Comparison of ENCODE assay signal across 8 cellular contexts in genomic region chr7:97145068-97145467, GRCh38. TPM values are rescaled to one million over a fixed set of nuclear protein-coding genes. Genes with fewer than 3 reads are reported as not detected.
DNase-seq lines count a peak whose midpoint lies in the region; ATAC-seq, FAIRE-seq and TF ChIP-seq lines count a peak whose summit lies in the region.

No MANE protein-coding gene starts in this region.

- no peaks in the 10 kb centered on the region for H3K4me1 ChIP-seq in prostate gland (replicated peaks)

- DNase-seq in GM12891 (ENCODE audit: insufficient read length, low spot score) = no peak
- DNase-seq in NCI-H460 (ENCODE audit: extremely low read depth, low read depth) = peak; percentile 41
- DNase-seq in dermis blood vessel endothelial cell = peak; percentile 68
- no peak for DNase-seq in prostate gland (ENCODE audit: low spot score)
- DNase-seq in NCI-H128 (lab: John Stamatoyannopoulos, UW; ENCODE audit: unreplicated experiment) = no peak
- no peak for DNase-seq in activated CD4-positive, alpha-beta T cell treated with anti-CD3 and anti-CD28 coated beads, Interleukin-2, amount 50 U/mL, for 48 hours

- no peaks in the 10 kb centered on the region for H3K36me3 ChIP-seq in prostate gland

- TF ChIP-seq POLR2A in GM12891 (IDR thresholded peaks at IDR 0.05; ENCODE audit: low read depth, low read length) (no peak), prostate gland (IDR thresholded peaks at IDR 0.05) (no peak)

- ATAC-seq in HG03095 (IDR thresholded peaks at IDR 0.05; ENCODE audit: unreplicated experiment) = no peak

- H3K9me3 ChIP-seq in prostate gland = no peaks in the 10 kb centered on the region

- 79% methylated on average over 1 of the region's 1 CpG for WGBS in prostate gland

- TF ChIP-seq CTCF in 22Rv1 (IDR thresholded peaks at IDR 0.05) = peak; percentile 80
- TF ChIP-seq CTCF in prostate gland (IDR thresholded peaks at IDR 0.05) = peak in 3 of 4 experiments; percentile 40 to 55 (median 43)

- H3K4me3 ChIP-seq in prostate gland = no peak overlapping the region

- H3K27me3 ChIP-seq in prostate gland (replicated peaks; ENCODE audit: insufficient read depth) = no peaks in the 10 kb centered on the region

- intact Hi-C loops in prostate gland (cut with DNase I) = no loop called here

- H3K27ac ChIP-seq in 22Rv1 (no peak overlapping the region), prostate gland (no peak overlapping the region)

- peak; percentile 40 for FAIRE-seq in GM12891 (lab: Jason Lieb, UNC)

TF ChIP-seq in GM12891, 5 proteins besides CTCF, POLR2A, EP300 and RAD21:
- TF ChIP-seq PAX5 (IDR thresholded peaks at IDR 0.05; ENCODE audit: insufficient read depth, low read length, severe bottlenecking) (no peak), SPI1 (IDR thresholded peaks at IDR 0.05; ENCODE audit: low read depth, low read length) (no peak), POU2F2 (IDR thresholded peaks at IDR 0.05; ENCODE audit: low read depth, low read length) (no peak), POLR2AphosphoS5 (IDR thresholded peaks at IDR 0.05; ENCODE audit: low read depth, low read length) (no peak), TAF1 (IDR thresholded peaks at IDR 0.05; ENCODE audit: low read depth, low read length) (no peak)

RNA-seq across cellular contexts. Expression of gene SDHAF3, which starts 27.6 kb away (rescaled TPM):
- polyA plus RNA-seq in GM12891 (2012; ENCODE audit: low read depth, missing spikeins) = 18.7 TPM
- total RNA-seq in NCI-H460 (2014; rRNA removed; shearing (Covaris generic)) = 30.5 and 37.3 TPM in 2 replicates
- 38.1 and 48.8 TPM in 2 replicates for polyA plus RNA-seq in NCI-H460 (2014; cell fraction: nucleus; rRNA removed)
- 1.4 and 8.0 TPM in 2 replicates for total RNA-seq in dermis blood vessel endothelial cell
- 10 to 100 TPM in 1 of 2 donors, 1 to 10 TPM in 1; 9.1 to 13.9 TPM for total RNA-seq in prostate gland

Comparison
In these comparisons a context has a peak if more than half of its experiments do, and no peak if none do; other contexts are left out.
1. DNase-seq: peak in NCI-H460 (single experiment) and dermis blood vessel endothelial cell (single experiment); none in GM12891 (single experiment), prostate gland (single experiment), NCI-H128 (single experiment) and activated CD4-positive, alpha-beta T cell treated with anti-CD3 and anti-CD28 coated beads, Interleukin-2, amount 50 U/mL, for 48 hours (0 of 2).